In the genomic region with DNA sequence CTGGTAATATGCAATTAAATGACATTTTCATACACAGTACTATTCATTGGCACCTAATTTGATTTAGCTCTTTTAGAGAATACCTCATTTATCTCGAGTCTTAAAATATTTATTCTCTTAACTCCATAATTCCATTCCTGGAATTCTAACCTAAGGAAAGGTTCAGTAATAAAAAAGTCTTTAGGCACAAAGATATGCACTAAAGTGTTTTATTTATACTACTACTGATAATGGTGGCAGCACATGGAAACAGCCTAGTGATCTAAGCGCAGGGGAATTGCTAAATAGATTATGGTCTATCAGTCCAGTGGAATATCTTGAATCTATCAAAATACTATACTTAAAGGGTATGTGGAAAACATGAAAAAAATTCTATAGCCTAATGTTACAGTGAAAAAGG, we compare ENCODE assay signal across 23 cellular contexts.
DNase-seq lines count a peak whose midpoint lies in the region; ATAC-seq, FAIRE-seq and TF ChIP-seq lines count a peak whose summit lies in the region.
"Had no signal": no experiment of that assay in that cellular context is flagged by ENCODE, and none has a peak within 500 bp of the region (broad histone marks: within the 10 kb centered on the region; RNA-seq: fewer than 3 reads in every experiment).

No MANE protein-coding gene starts in this region.

- H3K27me3 ChIP-seq in cardiac muscle cell, result no peaks in the 10 kb centered on the region
- H3K27me3 ChIP-seq in small intestine (ENCODE audit: control insufficient read depth in 2 of 2, insufficient read depth in 2 of 2, low read length in 2 of 2), result no peaks in the 10 kb centered on the region
- H3K27me3 ChIP-seq: BE2C; BLaER1 treated with 17β-estradiol and CSF1 and Interleukin-3, amounts not matched to agents 10 nM and 100 nM had no signal

- H3K36me3 ChIP-seq in cardiac muscle cell, result no peaks in the 10 kb centered on the region
- no peaks in the 10 kb centered on the region for H3K36me3 ChIP-seq in small intestine (ENCODE audit: control insufficient read depth in 2 of 2, insufficient read depth in 2 of 2, low read length in 2 of 2)
- H3K36me3 ChIP-seq: BE2C had no signal

- H3K4me3 ChIP-seq in cardiac muscle cell, result no peak overlapping the region
- H3K4me3 ChIP-seq in small intestine (ENCODE audit: low read depth in 1 of 2, low read length in 2 of 2), result no peak overlapping the region
- H3K4me3 ChIP-seq: A549; BLaER1 treated with 17β-estradiol and CSF1 and Interleukin-3, amounts not matched to agents 10 nM and 100 nM; GM12878; GM23338 had no signal

- TF ChIP-seq CTCF in cardiac muscle cell (IDR thresholded peaks at IDR 0.05; ENCODE audit: low read depth, low read length), result no peak

- no peak for FAIRE-seq in small intestine (lab: Jason Lieb, UNC)
- FAIRE-seq: A549, D721Med, GM12878, GM19239 had no signal

- H3K27ac ChIP-seq in cardiac muscle cell, result peak overlapping the region; percentile 59
- H3K27ac ChIP-seq in small intestine (ENCODE audit: low read depth in 1 of 2, low read length in 1 of 2), result no peak overlapping the region
- H3K27ac ChIP-seq: A549; BLaER1 treated with 17β-estradiol and CSF1 and Interleukin-3, amounts not matched to agents 10 nM and 100 nM had no signal

- ATAC-seq in left cardiac atrium (no peak), left ventricle myocardium superior (peak; percentile 61), Right ventricle myocardium superior (ENCODE audit: poor library complexity) (no peak)
- ATAC-seq: GM12878, GM23338 had no signal

- intact Hi-C loops in left cardiac atrium (cut with DNase I), result no loop called here
- intact Hi-C loops in left ventricle myocardium superior (cut with micrococcal nuclease), result no loop called here
- intact Hi-C loops in Right ventricle myocardium superior (cut with DNase I), result no loop called here

- DNase-seq in cardiac muscle cell (ENCODE audit: low read depth in 1 of 2, low spot score in 1 of 2), result no peak
- no peak for DNase-seq in left cardiac atrium
- DNase-seq in left ventricle myocardium superior, result no peak
- DNase-seq in Right ventricle myocardium superior, result no peak
- peak; percentile 40 for DNase-seq in small intestine
- DNase-seq in NCI-H2029 treated with DMSO at 0.1 percent for 48 hours (lab: John Stamatoyannopoulos, UW), result no peak
- DNase-seq: 8988T; ACHN; AML-193; BE2C; CD4-positive, alpha-beta T cell; CD8-positive, alpha-beta memory T cell; DMS 273 treated with DMSO at 0.1 percent for 48 hours; DMS79; EL; GDM1; H9 had no signal

- H3K9me3 ChIP-seq in cardiac muscle cell (ENCODE audit: low read depth), result no peaks in the 10 kb centered on the region
- no peaks in the 10 kb centered on the region for H3K9me3 ChIP-seq in small intestine (ENCODE audit: control insufficient read depth, low read depth)
- H3K9me3 ChIP-seq: A549; BE2C; BLaER1 treated with 17β-estradiol and CSF1 and Interleukin-3, amounts not matched to agents 10 nM and 100 nM had no signal

- WGBS in small intestine, 3 donors, result 13 to 72% (median 44%) methylated on average over 2 of the region's 2 CpGs

- H3K4me1 ChIP-seq in cardiac muscle cell (ENCODE audit: low read depth) (peaks cover 26% of the 10 kb centered on the region), small intestine (ENCODE audit: control insufficient read depth in 2 of 2, insufficient read depth in 1 of 2, low read depth in 1 of 2, low read length in 1 of 2) (peaks cover 0 to 2% of the 10 kb centered on the region in 2 donors)
- H3K4me1 ChIP-seq: BLaER1 treated with 17β-estradiol and CSF1 and Interleukin-3, amounts not matched to agents 10 nM and 100 nM had no signal
